Comparison of ENCODE assay signal across 1 cellular context in the genomic region with DNA sequence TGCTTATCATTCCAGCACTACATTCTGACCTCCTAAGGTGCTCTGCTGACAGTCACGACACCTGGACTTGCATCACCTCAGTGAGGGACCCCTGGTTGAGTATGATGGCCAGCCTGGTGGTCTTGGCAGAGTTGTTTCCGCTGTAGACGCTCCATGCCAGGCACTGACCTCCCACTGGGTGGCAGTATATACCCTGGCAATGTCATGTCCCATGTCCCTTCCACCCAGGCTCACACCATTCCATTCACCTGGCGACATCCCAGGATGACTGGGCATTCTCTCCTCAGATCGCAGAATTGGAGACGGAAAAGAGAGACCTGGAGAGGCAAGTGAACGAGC.
TF ChIP-seq lines count a peak whose summit lies in the region.

No MANE protein-coding gene starts in this region.

TF ChIP-seq in K562, 482 proteins besides CTCF, POLR2A, EP300 and RAD21 (continues in another document):
- TF ChIP-seq, protein P1, sequence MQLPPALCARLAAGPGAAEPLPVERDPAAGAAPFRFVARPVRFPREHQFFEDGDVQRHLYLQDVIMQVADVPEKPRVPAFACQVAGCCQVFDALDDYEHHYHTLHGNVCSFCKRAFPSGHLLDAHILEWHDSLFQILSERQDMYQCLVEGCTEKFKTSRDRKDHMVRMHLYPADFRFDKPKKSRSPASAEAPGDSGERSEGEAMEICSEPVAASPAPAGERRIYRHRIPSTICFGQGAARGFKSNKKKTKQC (CRISPR knock-in tag; IDR thresholded peaks at IDR 0.05) = no peak
- no peak for TF ChIP-seq ZNF76 (CRISPR knock-in tag; IDR thresholded peaks at IDR 0.05; ENCODE audit: borderline replicate concordance)
- TF ChIP-seq MIER1 (IDR thresholded peaks at IDR 0.05; ENCODE audit: low read depth) = no peak
- no peak for TF ChIP-seq ZNF707 (CRISPR knock-in tag; conservative IDR thresholded peaks at IDR 0.05)
- no peak for TF ChIP-seq DPF2 (IDR thresholded peaks at IDR 0.05)
- peak in 1 of 2 experiments; percentile 82; a peak in 1 of 3 replicates for TF ChIP-seq CBX3 (IDR thresholded peaks at IDR 0.05; ENCODE audit: borderline replicate concordance in 1 of 2, low read length in 2 of 2)
- TF ChIP-seq PML (IDR thresholded peaks at IDR 0.05; ENCODE audit: low read length) = no peak
- no peak for TF ChIP-seq CHD2 (IDR thresholded peaks at IDR 0.05; ENCODE audit: low read depth, low read length)
- TF ChIP-seq NBN (IDR thresholded peaks at IDR 0.05; ENCODE audit: low read depth) = no peak
- TF ChIP-seq PTRF (tag; IDR thresholded peaks at IDR 0.05) = no peak
- TF ChIP-seq ERF (CRISPR knock-in tag; IDR thresholded peaks at IDR 0.05) = no peak
- TF ChIP-seq MTA3 (IDR thresholded peaks at IDR 0.05; ENCODE audit: borderline replicate concordance) = peak; percentile 42; the same call in 1 of the 2 replicates
- TF ChIP-seq POLR2AphosphoS5 (IDR thresholded peaks at IDR 0.05; ENCODE audit: control insufficient read depth, insufficient read depth, low read depth, low read length) = no peak
- TF ChIP-seq CTBP1 (IDR thresholded peaks at IDR 0.05; ENCODE audit: borderline replicate concordance) = 0 out of 2 replicates have a peak, but pooled peaks have one; percentile 22
- TF ChIP-seq MAFF (IDR thresholded peaks at IDR 0.05; ENCODE audit: low read length) = peak; percentile 30; the same call in 1 of the 2 replicates
- TF ChIP-seq, protein P2, sequence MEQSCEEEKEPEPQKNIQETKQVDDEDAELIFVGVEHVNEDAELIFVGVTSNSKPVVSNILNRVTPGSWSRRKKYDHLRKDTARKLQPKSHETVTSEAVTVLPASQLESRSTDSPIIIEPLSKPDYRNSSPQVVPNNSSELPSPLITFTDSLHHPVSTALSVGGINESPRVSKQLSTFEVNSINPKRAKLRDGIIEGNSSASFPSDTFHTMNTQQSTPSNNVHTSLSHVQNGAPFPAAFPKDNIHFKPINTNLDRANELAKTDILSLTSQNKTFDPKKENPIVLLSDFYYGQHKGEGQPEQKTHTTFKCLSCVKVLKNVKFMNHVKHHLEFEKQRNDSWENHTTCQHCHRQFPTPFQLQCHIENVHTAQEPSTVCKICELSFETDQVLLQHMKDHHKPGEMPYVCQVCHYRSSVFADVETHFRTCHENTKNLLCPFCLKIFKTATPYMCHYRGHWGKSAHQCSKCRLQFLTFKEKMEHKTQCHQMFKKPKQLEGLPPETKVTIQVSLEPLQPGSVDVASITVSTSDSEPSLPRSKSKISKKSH (CRISPR knock-in tag; IDR thresholded peaks at IDR 0.05) = no peak
- TF ChIP-seq NFATC3 (IDR thresholded peaks at IDR 0.05) = no peak
- TF ChIP-seq FOXJ3 (CRISPR knock-in tag; IDR thresholded peaks at IDR 0.05) = no peak
- no peak for TF ChIP-seq ZNF174 (CRISPR knock-in tag; IDR thresholded peaks at IDR 0.05)
- no peak for TF ChIP-seq DMBX1 (CRISPR knock-in tag; IDR thresholded peaks at IDR 0.05; ENCODE audit: borderline replicate concordance)
- TF ChIP-seq, protein P3, sequence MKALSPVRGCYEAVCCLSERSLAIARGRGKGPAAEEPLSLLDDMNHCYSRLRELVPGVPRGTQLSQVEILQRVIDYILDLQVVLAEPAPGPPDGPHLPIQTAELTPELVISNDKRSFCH (CRISPR knock-in tag; IDR thresholded peaks at IDR 0.05) = no peak
- TF ChIP-seq, protein P3 (tag; IDR thresholded peaks at IDR 0.05) = no peak
- no peak for TF ChIP-seq KLF16 (IDR thresholded peaks at IDR 0.05)
- TF ChIP-seq, protein P4, sequence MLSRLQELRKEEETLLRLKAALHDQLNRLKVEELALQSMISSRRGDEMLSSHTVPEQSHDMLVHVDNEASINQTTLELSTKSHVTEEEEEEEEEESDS (CRISPR knock-in tag; IDR thresholded peaks at IDR 0.05) = no peak
- no peak for TF ChIP-seq ZNF696 (CRISPR knock-in tag; conservative IDR thresholded peaks at IDR 0.05)
- TF ChIP-seq NFIC (IDR thresholded peaks at IDR 0.05) = peak; percentile 64
- TF ChIP-seq, protein P5, sequence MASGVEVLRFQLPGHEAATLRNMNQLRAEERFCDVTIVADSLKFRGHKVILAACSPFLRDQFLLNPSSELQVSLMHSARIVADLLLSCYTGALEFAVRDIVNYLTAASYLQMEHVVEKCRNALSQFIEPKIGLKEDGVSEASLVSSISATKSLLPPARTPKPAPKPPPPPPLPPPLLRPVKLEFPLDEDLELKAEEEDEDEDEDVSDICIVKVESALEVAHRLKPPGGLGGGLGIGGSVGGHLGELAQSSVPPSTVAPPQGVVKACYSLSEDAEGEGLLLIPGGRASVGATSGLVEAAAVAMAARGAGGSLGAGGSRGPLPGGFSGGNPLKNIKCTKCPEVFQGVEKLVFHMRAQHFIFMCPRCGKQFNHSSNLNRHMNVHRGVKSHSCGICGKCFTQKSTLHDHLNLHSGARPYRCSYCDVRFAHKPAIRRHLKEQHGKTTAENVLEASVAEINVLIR (CRISPR knock-in tag; IDR thresholded peaks at IDR 0.05) = no peak
- TF ChIP-seq NELFE (IDR thresholded peaks at IDR 0.05; ENCODE audit: insufficient read depth, insufficient read length) = no peak
- no peak for TF ChIP-seq ZNF347 (CRISPR knock-in tag; IDR thresholded peaks at IDR 0.05; ENCODE audit: low read depth)
- no peak for TF ChIP-seq HOXB6 (CRISPR knock-in tag; IDR thresholded peaks at IDR 0.05; ENCODE audit: borderline replicate concordance)
- peak; percentile 53; the same call in 1 of the 2 replicates for TF ChIP-seq BCOR (IDR thresholded peaks at IDR 0.05)
- TF ChIP-seq, protein P6, sequence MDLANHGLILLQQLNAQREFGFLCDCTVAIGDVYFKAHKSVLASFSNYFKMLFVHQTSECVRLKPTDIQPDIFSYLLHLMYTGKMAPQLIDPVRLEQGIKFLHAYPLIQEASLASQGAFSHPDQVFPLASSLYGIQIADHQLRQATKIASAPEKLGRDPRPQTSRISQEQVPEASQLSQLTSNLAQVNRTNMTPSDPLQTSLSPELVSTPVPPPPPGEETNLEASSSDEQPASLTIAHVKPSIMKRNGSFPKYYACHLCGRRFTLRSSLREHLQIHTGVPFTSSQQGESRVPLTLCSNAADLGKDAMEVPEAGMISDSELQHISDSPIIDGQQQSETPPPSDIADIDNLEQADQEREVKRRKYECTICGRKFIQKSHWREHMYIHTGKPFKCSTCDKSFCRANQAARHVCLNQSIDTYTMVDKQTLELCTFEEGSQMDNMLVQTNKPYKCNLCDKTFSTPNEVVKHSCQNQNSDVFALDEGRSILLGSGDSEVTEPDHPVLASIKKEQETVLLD (IDR thresholded peaks at IDR 0.05) = 0 out of 2 replicates have a peak, but pooled peaks have one; percentile 31
- TF ChIP-seq ZNF165 (CRISPR knock-in tag; IDR thresholded peaks at IDR 0.05; ENCODE audit: borderline replicate concordance) = no peak
- TF ChIP-seq KLF10 (CRISPR knock-in tag; IDR thresholded peaks at IDR 0.05) = no peak
- TF ChIP-seq HNRNPLL (IDR thresholded peaks at IDR 0.05; ENCODE audit: low read depth, low read length, poor library complexity, severe bottlenecking) = no peak
- TF ChIP-seq YY1 (IDR thresholded peaks at IDR 0.05; ENCODE audit: borderline replicate concordance in 1 of 3, control insufficient read depth in 1 of 3, extremely low read depth in 1 of 3, insufficient read depth in 3 of 3, insufficient read length in 1 of 3, insufficient replicate concordance in 2 of 3, low read depth in 1 of 3, low read length in 2 of 3) = peak in 1 of 3 experiments; percentile 8
- 0 out of 2 replicates have a peak, but pooled peaks have one; percentile 13 for TF ChIP-seq ZEB2 (IDR thresholded peaks at IDR 0.05)
- no peak for TF ChIP-seq KDM5B (IDR thresholded peaks at IDR 0.05; ENCODE audit: insufficient replicate concordance, low read depth, low read length)
- TF ChIP-seq RBM25 (IDR thresholded peaks at IDR 0.05; ENCODE audit: low read depth, low read length, severe bottlenecking) = peak; percentile 67
- TF ChIP-seq ASH1L (IDR thresholded peaks at IDR 0.05; ENCODE audit: borderline replicate concordance, low read depth, partially characterized antibody) = no peak
- TF ChIP-seq, protein P7, sequence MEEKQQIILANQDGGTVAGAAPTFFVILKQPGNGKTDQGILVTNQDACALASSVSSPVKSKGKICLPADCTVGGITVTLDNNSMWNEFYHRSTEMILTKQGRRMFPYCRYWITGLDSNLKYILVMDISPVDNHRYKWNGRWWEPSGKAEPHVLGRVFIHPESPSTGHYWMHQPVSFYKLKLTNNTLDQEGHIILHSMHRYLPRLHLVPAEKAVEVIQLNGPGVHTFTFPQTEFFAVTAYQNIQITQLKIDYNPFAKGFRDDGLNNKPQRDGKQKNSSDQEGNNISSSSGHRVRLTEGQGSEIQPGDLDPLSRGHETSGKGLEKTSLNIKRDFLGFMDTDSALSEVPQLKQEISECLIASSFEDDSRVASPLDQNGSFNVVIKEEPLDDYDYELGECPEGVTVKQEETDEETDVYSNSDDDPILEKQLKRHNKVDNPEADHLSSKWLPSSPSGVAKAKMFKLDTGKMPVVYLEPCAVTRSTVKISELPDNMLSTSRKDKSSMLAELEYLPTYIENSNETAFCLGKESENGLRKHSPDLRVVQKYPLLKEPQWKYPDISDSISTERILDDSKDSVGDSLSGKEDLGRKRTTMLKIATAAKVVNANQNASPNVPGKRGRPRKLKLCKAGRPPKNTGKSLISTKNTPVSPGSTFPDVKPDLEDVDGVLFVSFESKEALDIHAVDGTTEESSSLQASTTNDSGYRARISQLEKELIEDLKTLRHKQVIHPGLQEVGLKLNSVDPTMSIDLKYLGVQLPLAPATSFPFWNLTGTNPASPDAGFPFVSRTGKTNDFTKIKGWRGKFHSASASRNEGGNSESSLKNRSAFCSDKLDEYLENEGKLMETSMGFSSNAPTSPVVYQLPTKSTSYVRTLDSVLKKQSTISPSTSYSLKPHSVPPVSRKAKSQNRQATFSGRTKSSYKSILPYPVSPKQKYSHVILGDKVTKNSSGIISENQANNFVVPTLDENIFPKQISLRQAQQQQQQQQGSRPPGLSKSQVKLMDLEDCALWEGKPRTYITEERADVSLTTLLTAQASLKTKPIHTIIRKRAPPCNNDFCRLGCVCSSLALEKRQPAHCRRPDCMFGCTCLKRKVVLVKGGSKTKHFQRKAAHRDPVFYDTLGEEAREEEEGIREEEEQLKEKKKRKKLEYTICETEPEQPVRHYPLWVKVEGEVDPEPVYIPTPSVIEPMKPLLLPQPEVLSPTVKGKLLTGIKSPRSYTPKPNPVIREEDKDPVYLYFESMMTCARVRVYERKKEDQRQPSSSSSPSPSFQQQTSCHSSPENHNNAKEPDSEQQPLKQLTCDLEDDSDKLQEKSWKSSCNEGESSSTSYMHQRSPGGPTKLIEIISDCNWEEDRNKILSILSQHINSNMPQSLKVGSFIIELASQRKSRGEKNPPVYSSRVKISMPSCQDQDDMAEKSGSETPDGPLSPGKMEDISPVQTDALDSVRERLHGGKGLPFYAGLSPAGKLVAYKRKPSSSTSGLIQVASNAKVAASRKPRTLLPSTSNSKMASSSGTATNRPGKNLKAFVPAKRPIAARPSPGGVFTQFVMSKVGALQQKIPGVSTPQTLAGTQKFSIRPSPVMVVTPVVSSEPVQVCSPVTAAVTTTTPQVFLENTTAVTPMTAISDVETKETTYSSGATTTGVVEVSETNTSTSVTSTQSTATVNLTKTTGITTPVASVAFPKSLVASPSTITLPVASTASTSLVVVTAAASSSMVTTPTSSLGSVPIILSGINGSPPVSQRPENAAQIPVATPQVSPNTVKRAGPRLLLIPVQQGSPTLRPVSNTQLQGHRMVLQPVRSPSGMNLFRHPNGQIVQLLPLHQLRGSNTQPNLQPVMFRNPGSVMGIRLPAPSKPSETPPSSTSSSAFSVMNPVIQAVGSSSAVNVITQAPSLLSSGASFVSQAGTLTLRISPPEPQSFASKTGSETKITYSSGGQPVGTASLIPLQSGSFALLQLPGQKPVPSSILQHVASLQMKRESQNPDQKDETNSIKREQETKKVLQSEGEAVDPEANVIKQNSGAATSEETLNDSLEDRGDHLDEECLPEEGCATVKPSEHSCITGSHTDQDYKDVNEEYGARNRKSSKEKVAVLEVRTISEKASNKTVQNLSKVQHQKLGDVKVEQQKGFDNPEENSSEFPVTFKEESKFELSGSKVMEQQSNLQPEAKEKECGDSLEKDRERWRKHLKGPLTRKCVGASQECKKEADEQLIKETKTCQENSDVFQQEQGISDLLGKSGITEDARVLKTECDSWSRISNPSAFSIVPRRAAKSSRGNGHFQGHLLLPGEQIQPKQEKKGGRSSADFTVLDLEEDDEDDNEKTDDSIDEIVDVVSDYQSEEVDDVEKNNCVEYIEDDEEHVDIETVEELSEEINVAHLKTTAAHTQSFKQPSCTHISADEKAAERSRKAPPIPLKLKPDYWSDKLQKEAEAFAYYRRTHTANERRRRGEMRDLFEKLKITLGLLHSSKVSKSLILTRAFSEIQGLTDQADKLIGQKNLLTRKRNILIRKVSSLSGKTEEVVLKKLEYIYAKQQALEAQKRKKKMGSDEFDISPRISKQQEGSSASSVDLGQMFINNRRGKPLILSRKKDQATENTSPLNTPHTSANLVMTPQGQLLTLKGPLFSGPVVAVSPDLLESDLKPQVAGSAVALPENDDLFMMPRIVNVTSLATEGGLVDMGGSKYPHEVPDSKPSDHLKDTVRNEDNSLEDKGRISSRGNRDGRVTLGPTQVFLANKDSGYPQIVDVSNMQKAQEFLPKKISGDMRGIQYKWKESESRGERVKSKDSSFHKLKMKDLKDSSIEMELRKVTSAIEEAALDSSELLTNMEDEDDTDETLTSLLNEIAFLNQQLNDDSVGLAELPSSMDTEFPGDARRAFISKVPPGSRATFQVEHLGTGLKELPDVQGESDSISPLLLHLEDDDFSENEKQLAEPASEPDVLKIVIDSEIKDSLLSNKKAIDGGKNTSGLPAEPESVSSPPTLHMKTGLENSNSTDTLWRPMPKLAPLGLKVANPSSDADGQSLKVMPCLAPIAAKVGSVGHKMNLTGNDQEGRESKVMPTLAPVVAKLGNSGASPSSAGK (IDR thresholded peaks at IDR 0.05) = no peak
- TF ChIP-seq TRIM24 (IDR thresholded peaks at IDR 0.05) = peak in 1 of 2 experiments; percentile 24; a peak in 1 of 4 replicates
- no peak for TF ChIP-seq TCF7L2 (IDR thresholded peaks at IDR 0.05; ENCODE audit: low read depth, low read length)
- TF ChIP-seq, protein P8, sequence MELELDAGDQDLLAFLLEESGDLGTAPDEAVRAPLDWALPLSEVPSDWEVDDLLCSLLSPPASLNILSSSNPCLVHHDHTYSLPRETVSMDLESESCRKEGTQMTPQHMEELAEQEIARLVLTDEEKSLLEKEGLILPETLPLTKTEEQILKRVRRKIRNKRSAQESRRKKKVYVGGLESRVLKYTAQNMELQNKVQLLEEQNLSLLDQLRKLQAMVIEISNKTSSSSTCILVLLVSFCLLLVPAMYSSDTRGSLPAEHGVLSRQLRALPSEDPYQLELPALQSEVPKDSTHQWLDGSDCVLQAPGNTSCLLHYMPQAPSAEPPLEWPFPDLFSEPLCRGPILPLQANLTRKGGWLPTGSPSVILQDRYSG (tag; conservative IDR thresholded peaks at IDR 0.05; ENCODE audit: low read depth) = no peak
- peak; percentile 86 for TF ChIP-seq CC2D1A (IDR thresholded peaks at IDR 0.05)
- TF ChIP-seq CHCHD3 (CRISPR knock-in tag; IDR thresholded peaks at IDR 0.05) = no peak
- TF ChIP-seq HEY1 (CRISPR knock-in tag; IDR thresholded peaks at IDR 0.05; ENCODE audit: borderline replicate concordance) = no peak
- TF ChIP-seq TFAM (CRISPR knock-in tag; conservative IDR thresholded peaks at IDR 0.05) = no peak
- TF ChIP-seq ZNF124 (CRISPR knock-in tag; IDR thresholded peaks at IDR 0.05) = no peak
